Comparison of ENCODE assay signal across 8 cellular contexts in genomic region chr3:50088725-50089602, GRCh38. TPM values are rescaled to one million over a fixed set of nuclear protein-coding genes. Genes with fewer than 3 reads are reported as not detected.
DNase-seq lines count a peak whose midpoint lies in the region; ATAC-seq and TF ChIP-seq lines count a peak whose summit lies in the region.

Gene RBM5, plus strand, starts transcription at chr3:50088919. Its CDS starts 1,516 bp downstream, at chr3:50090435.

- peaks cover 45% of the 10 kb centered on the region for H3K36me3 Mint-ChIP-seq in Calu3 (ENCODE audit: insufficient read depth, unreplicated experiment)

- peak; percentile 95 for DNase-seq in Calu3
- peak; percentile 98 for DNase-seq in HuH-7 (ENCODE audit: low spot score)
- DNase-seq in OCI-M1 (lab: John Stamatoyannopoulos, UW): peak; percentile 92
- DNase-seq in activated T-cell treated with anti-CD3 and anti-CD28 coated beads for 24 hours (ENCODE audit: low read depth): peak; percentile 89
- peak; percentile 99 for DNase-seq in epidermal melanocyte (ENCODE audit: insufficient read length, low spot score)
- DNase-seq in middle frontal gyrus (ENCODE audit: extremely low spot score, low spot score): peak; percentile 83
- peak; percentile 86 to 88 for DNase-seq in stimulated activated CD8-positive, alpha-beta memory T cell treated with anti-CD3 and anti-CD28 coated beads, Interleukin-2, amount 100 ng/mL, for 48 hours (ENCODE audit: low read depth in 2 of 2)

- TF ChIP-seq CTCF in Calu3 (IDR thresholded peaks at IDR 0.05; ENCODE audit: unreplicated experiment): no peak

- peak within 1 kb of the TSS; percentile 90 for H3K4me3 Mint-ChIP-seq in Calu3 (ENCODE audit: low read depth, unreplicated experiment)

- H3K9me3 Mint-ChIP-seq in Calu3 (ENCODE audit: low read depth, unreplicated experiment): no peaks in the 10 kb centered on the region

- BruUV-seq in Calu3 (replicated peaks; lab: Mats Ljungman, UMichigan): no TSS peak

- H3K4me1 Mint-ChIP-seq in Calu3 (ENCODE audit: low read depth, unreplicated experiment): peaks cover 10% of the 10 kb centered on the region

- intact Hi-C loops in Calu3 (cut with micrococcal nuclease; ENCODE audit: unreplicated experiment): no loop called here

- peak; percentile 97 for ATAC-seq in GM21447 (IDR thresholded peaks at IDR 0.05; ENCODE audit: unreplicated experiment)

- CTCF ChIA-PET in Calu3 (lab: Charles Lee): interaction anchor here (0.7 kb wide), 1 partner anchor 141 kb away, joined by 4 read pairs; no protein-coding TSS in a partner anchor

- H3K27me3 Mint-ChIP-seq in Calu3 (ENCODE audit: unreplicated experiment): no peaks in the 10 kb centered on the region

- peak within 1 kb of the TSS; percentile 95 for H3K27ac Mint-ChIP-seq in Calu3 (ENCODE audit: unreplicated experiment)

RNA-seq across cellular contexts. Expression of gene RBM5, which starts in this region (rescaled TPM):
- 126 and 128 TPM in 2 replicates for total RNA-seq in Calu3 (2022)

Comparison
In these comparisons a context has a peak if more than half of its experiments do, and no peak if none do; other contexts are left out.
1. Peak in every context shown above with its lines: DNase-seq and ATAC-seq.